In the genomic region with DNA sequence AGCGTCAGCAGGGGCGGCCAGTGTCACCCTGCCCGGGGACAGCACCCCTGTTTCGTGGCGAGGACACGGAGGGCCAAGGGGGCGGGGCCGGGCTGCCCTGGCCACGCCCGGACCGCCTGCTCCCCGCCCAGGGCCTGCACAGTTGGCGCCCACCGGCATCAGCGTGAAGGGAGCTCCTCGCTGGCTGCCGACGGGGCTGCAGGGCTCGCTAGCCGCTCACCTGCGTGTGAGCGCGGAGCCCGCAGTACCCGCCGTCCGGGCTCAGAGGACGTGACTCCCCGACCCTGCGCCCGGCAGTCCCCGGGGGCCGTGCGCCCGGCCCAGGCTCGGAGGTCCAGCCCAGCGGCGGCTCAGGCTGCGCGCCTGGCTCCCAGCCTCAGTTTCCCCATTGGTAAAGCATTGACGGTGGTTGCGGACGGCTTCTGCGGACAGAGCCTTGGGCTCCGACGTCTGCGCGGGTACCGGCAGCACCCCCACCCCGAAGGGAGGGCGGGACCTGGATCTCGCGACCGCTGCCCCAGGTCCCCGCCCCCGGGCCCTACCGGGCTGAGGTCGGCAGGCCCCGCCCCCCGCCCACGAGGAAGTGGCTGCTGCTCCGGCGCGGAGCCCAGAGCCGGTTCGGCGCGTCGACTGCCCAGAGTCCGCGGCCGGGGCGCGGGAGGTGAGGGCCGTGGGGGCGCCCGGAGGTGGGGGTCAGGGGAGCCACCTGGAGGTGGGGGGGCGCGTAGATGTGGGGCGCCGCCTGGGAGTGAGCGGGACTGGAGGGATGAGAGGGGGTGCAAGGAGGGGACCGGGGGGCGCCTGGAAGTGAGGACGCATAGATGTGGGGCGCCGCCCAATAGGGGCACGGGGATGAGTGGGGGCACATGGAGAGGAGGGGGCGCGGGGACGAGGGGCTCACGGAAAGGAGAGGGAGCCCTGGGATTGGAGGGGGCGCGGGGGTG, we compare ENCODE assay signal across 8 cellular contexts. TPM values are rescaled to one million over a fixed set of nuclear protein-coding genes. Genes with fewer than 3 reads are reported as not detected.
A peak's percentile ranks its signal among the peaks of the same experiment; 100 is the strongest.
DNase-seq lines count a peak whose midpoint lies in the region; ATAC-seq and TF ChIP-seq lines count a peak whose summit lies in the region.

A gene (plus strand): TSS at position 610 of the 944 bp plus-strand sequence. CDS start 10,985 bp downstream, outside the sequence.

- ATAC-seq in GM18873 (IDR thresholded peaks at IDR 0.05; ENCODE audit: low FRiP score, unreplicated experiment) (peak; percentile 44), HG03095 (IDR thresholded peaks at IDR 0.05; ENCODE audit: unreplicated experiment) (peak; percentile 52), mucosa of descending colon (peak; percentile 78)

- H3K9me3 Mint-ChIP-seq in endothelial cell (ENCODE audit: unreplicated experiment) = no peaks in the 10 kb centered on the region

- TF ChIP-seq CTCF in endothelial cell (IDR thresholded peaks at IDR 0.05; ENCODE audit: unreplicated experiment) = no peak
- no peak for TF ChIP-seq CTCF in mucosa of descending colon (IDR thresholded peaks at IDR 0.05)

- no peaks in the 10 kb centered on the region for H3K36me3 ChIP-seq in mucosa of descending colon (ENCODE audit: low read depth)

- peaks cover 23% of the 10 kb centered on the region for H3K4me1 ChIP-seq in mucosa of descending colon (ENCODE audit: low read depth)

- H3K4me3 ChIP-seq in mucosa of descending colon = peak within 1 kb of the TSS; percentile 67

- H3K4me3 Mint-ChIP-seq in endothelial cell (ENCODE audit: unreplicated experiment) = peak within 1 kb of the TSS; percentile 88

- H3K9me3 ChIP-seq in mucosa of descending colon = no peaks in the 10 kb centered on the region

- intact Hi-C loops in mucosa of descending colon (cut with DNase I, micrococcal nuclease) = no loop called here

- H3K4me1 Mint-ChIP-seq in endothelial cell (ENCODE audit: unreplicated experiment) = peaks cover 5% of the 10 kb centered on the region

- no peak within 1 kb of the TSS for H3K27ac Mint-ChIP-seq in endothelial cell (ENCODE audit: unreplicated experiment)

- peaks cover 7% of the 10 kb centered on the region for H3K27me3 Mint-ChIP-seq in endothelial cell (ENCODE audit: unreplicated experiment)

- DNase-seq in Ammon's horn (ENCODE audit: low spot score) (peak; percentile 50), NOMO-1 treated with DMSO at 0.1 percent for 48 hours (lab: John Stamatoyannopoulos, UW; ENCODE audit: unreplicated experiment) (peak; percentile 87), endothelial cell (ENCODE audit: low spot score) (peak; percentile 80), mucosa of descending colon (peak; percentile 85 to 94 (median 90))
- DNase-seq in activated CD8-positive, alpha-beta memory T cell treated with anti-CD3 and anti-CD28 coated beads for 4 hours (ENCODE audit: low read depth in 2 of 2) = peak; percentile 72
- DNase-seq in stimulated activated CD8-positive, alpha-beta memory T cell treated with anti-CD3 and anti-CD28 coated beads, Interleukin-4, amount 100 ng/mL, for 4 hours (ENCODE audit: low read depth in 2 of 2, low spot score in 1 of 2) = peak; percentile 52 to 78

- H3K36me3 Mint-ChIP-seq in endothelial cell (ENCODE audit: low read depth, unreplicated experiment) = peaks cover 4% of the 10 kb centered on the region

RNA-seq across cellular contexts. Expression of the gene that starts here (rescaled TPM):
- total RNA-seq in endothelial cell (ENCODE audit: unreplicated experiment) (124 TPM), mucosa of descending colon (100 to 1,000 TPM; 107 to 153 (median 119) TPM)

Comparison
In these comparisons a context has a peak if more than half of its experiments do, and no peak if none do; other contexts are left out.
1. Peak in every context shown above with its lines: DNase-seq, ATAC-seq and H3K4me3 ChIP-seq.